19 cellular contexts compared by ENCODE assay signal in genomic region chr4:84490663-84491062, GRCh38. TPM values are rescaled to one million over a fixed set of nuclear protein-coding genes. Genes with fewer than 3 reads are reported as not detected.
DNase-seq lines count a peak whose midpoint lies in the region; ATAC-seq and TF ChIP-seq lines count a peak whose summit lies in the region.
"Had no signal": no experiment of that assay in that cellular context is flagged by ENCODE, and none has a peak within 500 bp of the region (broad histone marks: within the 10 kb centered on the region; RNA-seq: fewer than 3 reads in every experiment).

No MANE protein-coding gene starts in this region.

- intact Hi-C loops in esophagus muscularis mucosa (cut with DNase I) (no loop called here), left cardiac atrium (cut with DNase I) (no loop called here)

- no peak for DNase-seq in SK-N-MC (ENCODE audit: low read depth, low spot score)
- DNase-seq in esophagus muscularis mucosa (ENCODE audit: extremely low spot score), result no peak
- DNase-seq in neural crest cell (ENCODE audit: low read depth, low spot score), result no peak
- no peak for DNase-seq in activated T-cell treated with anti-CD3 and anti-CD28 coated beads, Interleukin-2, amount 50 U/mL, for 24 hours
- no peak for DNase-seq in left cardiac atrium
- DNase-seq: C1 segment of cervical spinal cord; Calu3; CD4-positive, alpha-beta memory T cell; COR-L47; DMS53; DMS79 treated with DMSO at 0.1 percent for 48 hours; GF-D8; GM23248; H9; HFFc6 had no signal

- peak overlapping the region; percentile 66 for H3K4me3 Mint-ChIP-seq in neural crest cell
- no peak overlapping the region for H3K4me3 Mint-ChIP-seq in activated T-cell treated with anti-CD3 and anti-CD28 coated beads, Interleukin-2, amount 50 U/mL, for 24 hours
- H3K4me3 Mint-ChIP-seq: CD4-positive, alpha-beta memory T cell; HFFc6 had no signal

- H3K27me3 Mint-ChIP-seq in neural crest cell (ENCODE audit: low read depth), result peaks cover 97% of the 10 kb centered on the region
- H3K27me3 Mint-ChIP-seq in activated T-cell treated with anti-CD3 and anti-CD28 coated beads, Interleukin-2, amount 50 U/mL, for 24 hours, result peaks cover 93% of the 10 kb centered on the region

- no peak overlapping the region for H3K9ac ChIP-seq in SK-N-MC (ENCODE audit: insufficient read length)
- H3K9ac ChIP-seq: GM23248 had no signal

- H3K9me3 ChIP-seq in SK-N-MC (ENCODE audit: low read depth, low read length) (no peaks in the 10 kb centered on the region), esophagus muscularis mucosa (no peaks in the 10 kb centered on the region)

- TF ChIP-seq EP300 in esophagus muscularis mucosa (IDR thresholded peaks at IDR 0.05), result no peak

- H3K9me3 Mint-ChIP-seq in neural crest cell, result no peaks in the 10 kb centered on the region
- H3K9me3 Mint-ChIP-seq in activated T-cell treated with anti-CD3 and anti-CD28 coated beads, Interleukin-2, amount 50 U/mL, for 24 hours, result peaks cover 3% of the 10 kb centered on the region
- H3K9me3 Mint-ChIP-seq: H9, HFFc6 had no signal

- no peak for TF ChIP-seq POLR2A in esophagus muscularis mucosa (IDR thresholded peaks at IDR 0.05; ENCODE audit: low read depth)

- peaks cover 0 to 31% (median 3%) of the 10 kb centered on the region in 4 donors for H3K27me3 ChIP-seq in esophagus muscularis mucosa

- WGBS in esophagus muscularis mucosa, result 31% methylated on average over 1 of the region's 1 CpG

- peaks cover 36% of the 10 kb centered on the region for H3K4me1 Mint-ChIP-seq in neural crest cell
- peaks cover 8% of the 10 kb centered on the region for H3K4me1 Mint-ChIP-seq in activated T-cell treated with anti-CD3 and anti-CD28 coated beads, Interleukin-2, amount 50 U/mL, for 24 hours (ENCODE audit: low read depth)

- H3K27ac ChIP-seq in SK-N-MC, result peak overlapping the region; percentile 79
- peak overlapping the region; percentile 92 to 98 (median 96) for H3K27ac ChIP-seq in esophagus muscularis mucosa (replicated peaks in 1 of 4)
- H3K27ac ChIP-seq: GM23248 had no signal

- peaks cover 8 to 65% (median 42%) of the 10 kb centered on the region in 4 donors for H3K4me1 ChIP-seq in esophagus muscularis mucosa

- H3K36me3 ChIP-seq in SK-N-MC (ENCODE audit: insufficient read depth, low read length), result peaks cover 42% of the 10 kb centered on the region
- peaks cover 0 to 11% (median 6%) of the 10 kb centered on the region in 4 donors for H3K36me3 ChIP-seq in esophagus muscularis mucosa

- no peak for TF ChIP-seq CTCF in esophagus muscularis mucosa (IDR thresholded peaks at IDR 0.05)
- no peak for TF ChIP-seq CTCF in neural crest cell (conservative IDR thresholded peaks at IDR 0.05)

- ATAC-seq in HG03520 (IDR thresholded peaks at IDR 0.05; ENCODE audit: unreplicated experiment) (no peak), GM18867 (IDR thresholded peaks at IDR 0.05; ENCODE audit: unreplicated experiment) (no peak), left cardiac atrium (no peak)
- ATAC-seq: HCT116 had no signal

- H3K4me3 ChIP-seq in SK-N-MC, result no peak overlapping the region
- peak overlapping the region in 2 of 4 donors; percentile 84 to 90 for H3K4me3 ChIP-seq in esophagus muscularis mucosa
- H3K4me3 ChIP-seq: GM23248 had no signal

- no peak overlapping the region for H3K27ac Mint-ChIP-seq in neural crest cell (ENCODE audit: unreplicated experiment)
- no peak overlapping the region for H3K27ac Mint-ChIP-seq in activated T-cell treated with anti-CD3 and anti-CD28 coated beads, Interleukin-2, amount 50 U/mL, for 24 hours
- H3K27ac Mint-ChIP-seq: CD4-positive, alpha-beta memory T cell; H9; HFFc6 had no signal

- H3K36me3 Mint-ChIP-seq in neural crest cell (ENCODE audit: low read depth), result peaks cover 9% of the 10 kb centered on the region
- no peaks in the 10 kb centered on the region for H3K36me3 Mint-ChIP-seq in activated T-cell treated with anti-CD3 and anti-CD28 coated beads, Interleukin-2, amount 50 U/mL, for 24 hours (ENCODE audit: low read depth)

RNA-seq across cellular contexts. Expression of gene NKX6-1, which starts 8.4 kb away (rescaled TPM):
- total RNA-seq in esophagus muscularis mucosa (100 to 1,000 TPM in 1 of 4 donors, 10 to 100 TPM in 3; 48.2 to 115 (median 75.4) TPM), neural crest cell (19.2 and 21.1 TPM in 2 replicates), left cardiac atrium (not detected)
- total RNA-seq: CD4-positive, alpha-beta memory T cell; G401; HFFc6 had no signal

Comparison
In these comparisons a context has a peak if more than half of its experiments do, and no peak if none do; other contexts are left out.
1. RNA of gene NKX6-1, which starts 8.4 kb away (total RNA-seq): 48.2 to 115 TPM in esophagus muscularis mucosa and 19.2 to 21.1 TPM in neural crest cell; not detected in left cardiac atrium; every median in the first group is over 10 times any median in the second.